In genomic region chr19:5622465-5623396, GRCh38 we compare ENCODE assay signal across 8 cellular contexts. TPM values are rescaled to one million over a fixed set of nuclear protein-coding genes. Genes with fewer than 3 reads are reported as not detected.
DNase-seq lines count a peak whose midpoint lies in the region; ATAC-seq, FAIRE-seq and TF ChIP-seq lines count a peak whose summit lies in the region.

Gene SAFB (plus strand): TSS chr19:5623083. CDS start chr19:5623206, 123 bp downstream.
Gene SAFB2 (minus strand): TSS chr19:5622776. CDS start chr19:5622715, 61 bp downstream.

- no peak for TF ChIP-seq CTCF in AG10803 (conservative IDR thresholded peaks at IDR 0.05; ENCODE audit: low read length)

- DNase-seq in AG10803 (ENCODE audit: low read depth) (peak; percentile 99), NCI-H460 (ENCODE audit: extremely low read depth, low read depth) (peak; percentile 98), cerebellar nuclear complex (lab: John Stamatoyannopoulos, UW) (peak; percentile 79 to 83)
- DNase-seq in activated CD4-positive, CD25-positive, alpha-beta regulatory T cell treated with anti-CD3 and anti-CD28 coated beads, Interleukin-2, amount 50 U/mL, for 72 hours, result peak; percentile 99
- DNase-seq in stimulated activated CD4-positive, alpha-beta T cell treated with anti-CD3 and anti-CD28 coated beads, Interleukin-12 subunit alpha, Interleukin-12 subunit beta, amount 100 ng/mL, for 4 hours, result peak; percentile 98

- ATAC-seq in GM19043 (IDR thresholded peaks at IDR 0.05; ENCODE audit: low read depth, unreplicated experiment) (peak; percentile 76), HG03378 (IDR thresholded peaks at IDR 0.05; ENCODE audit: unreplicated experiment) (peak; percentile 81)

- FAIRE-seq in islet of Langerhans (lab: Jason Lieb, UNC), result peak; percentile 97

- H3K4me3 ChIP-seq in AG10803 (ENCODE audit: low read length), result peak within 1 kb of the TSS; percentile 100

RNA-seq across cellular contexts. Expression of gene SAFB, which starts in this region (rescaled TPM):
- 22.2 and 25.0 TPM in 2 replicates for total RNA-seq in NCI-H460 (2014; rRNA removed; shearing (Covaris generic))
- 18.5 and 28.3 TPM in 2 replicates for polyA plus RNA-seq in NCI-H460 (2014; cell fraction: nucleus; rRNA removed)

RNA-seq across cellular contexts. Expression of gene SAFB2, which starts in this region (rescaled TPM):
- 12.8 and 16.8 TPM in 2 replicates for total RNA-seq in NCI-H460 (2014; rRNA removed; shearing (Covaris generic))
- polyA plus RNA-seq in NCI-H460 (2014; cell fraction: nucleus; rRNA removed), result 18.0 and 22.2 TPM in 2 replicates

Comparison
In these comparisons a context has a peak if more than half of its experiments do, and no peak if none do; other contexts are left out.
1. Peak in every context shown above with its lines: DNase-seq, ATAC-seq and H3K4me3 ChIP-seq.